Comparison of ENCODE assay signal across 8 cellular contexts in the genomic region with DNA sequence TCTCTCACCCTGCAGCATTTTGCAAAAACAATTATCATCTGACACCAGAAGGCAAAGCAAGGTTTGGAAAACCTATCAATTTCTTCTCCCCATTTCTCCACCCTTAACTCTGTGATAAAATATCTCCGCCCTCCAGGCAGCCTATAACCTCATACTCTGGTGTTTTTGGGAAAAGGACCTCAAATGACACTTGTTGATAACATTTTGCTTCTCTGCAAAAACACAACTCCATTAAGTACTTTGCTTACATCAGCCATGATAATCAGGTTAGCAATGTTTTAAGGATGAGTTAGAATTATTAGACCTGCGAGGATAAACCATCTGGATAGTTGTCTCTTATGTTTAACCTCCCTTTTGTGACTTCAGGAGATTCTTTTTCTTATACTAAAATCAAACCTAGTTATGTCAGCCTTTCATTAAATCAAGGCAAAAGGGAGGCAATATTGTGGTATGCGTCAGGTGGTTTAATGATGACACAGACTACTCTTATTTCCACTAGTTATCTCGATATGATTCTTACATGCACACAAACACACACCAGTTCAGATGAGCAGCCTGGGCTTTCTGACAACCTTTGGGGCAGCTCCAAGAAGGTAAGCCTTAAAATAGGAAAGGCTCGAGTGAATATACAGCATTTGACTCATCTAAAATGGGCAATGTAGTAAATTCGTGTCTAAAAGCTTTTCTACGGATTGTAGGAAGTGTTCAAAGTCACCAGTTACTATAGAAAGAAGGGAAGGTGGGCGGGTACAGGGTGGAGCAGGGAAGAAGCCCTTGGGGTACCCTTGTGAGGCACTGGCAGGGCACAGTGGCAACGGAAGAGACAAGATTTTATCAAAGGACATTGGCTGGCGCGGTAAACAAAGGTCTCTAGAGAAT. TPM values are rescaled to one million over a fixed set of nuclear protein-coding genes. Genes with fewer than 3 reads are reported as not detected.
A peak's percentile ranks its signal among the peaks of the same experiment; 100 is the strongest.
DNase-seq lines count a peak whose midpoint lies in the region; ATAC-seq and TF ChIP-seq lines count a peak whose summit lies in the region.

No MANE protein-coding gene starts in this region.

- peak overlapping the region; percentile 65 for H3K27ac ChIP-seq in OCI-LY1 (ENCODE audit: low read depth, low read length, poor library complexity, severe bottlenecking)
- peak overlapping the region; percentile 39 for H3K27ac ChIP-seq in cingulate gyrus (ENCODE audit: low read depth, low read length)
- H3K27ac ChIP-seq in left lung, result no peak overlapping the region

- no peaks in the 10 kb centered on the region for H3K27me3 ChIP-seq in OCI-LY1 (ENCODE audit: insufficient read depth, low read length)
- peaks cover 0 to 46% of the 10 kb centered on the region in 2 donors for H3K27me3 ChIP-seq in left lung

- H3K36me3 Mint-ChIP-seq in CD14-positive monocyte, result peaks cover 3 to 22% of the 10 kb centered on the region in 2 donors
- H3K36me3 Mint-ChIP-seq in osteocyte (ENCODE audit: unreplicated experiment), result no peaks in the 10 kb centered on the region

- no peaks in the 10 kb centered on the region for H4K20me1 ChIP-seq in OCI-LY1 (ENCODE audit: insufficient read depth, low read length)

- H3K4me1 Mint-ChIP-seq in CD14-positive monocyte (peaks cover 22% of the 10 kb centered on the region), osteocyte (ENCODE audit: unreplicated experiment) (peaks cover 23% of the 10 kb centered on the region)

- H3K9me2 ChIP-seq in OCI-LY1 (ENCODE audit: low read depth, low read length), result no peaks in the 10 kb centered on the region

- DNase-seq in CD14-positive monocyte (ENCODE audit: low spot score), result no peak
- DNase-seq in osteocyte (ENCODE audit: extremely low spot score, unreplicated experiment), result no peak
- no peak for DNase-seq in NCI-H1694 (lab: John Stamatoyannopoulos, UW)
- DNase-seq in left lung, result no peak

- H3K36me3 ChIP-seq in OCI-LY1 (ENCODE audit: insufficient read depth, low read length), result no peaks in the 10 kb centered on the region
- no peaks in the 10 kb centered on the region for H3K36me3 ChIP-seq in left lung

- H2AFZ ChIP-seq in OCI-LY1 (ENCODE audit: low read length), result no peak overlapping the region

- intact Hi-C loops in CD14-positive monocyte (cut with micrococcal nuclease), result loop anchor here (10.0 kb wide), 2 partner anchors 135 to 145 kb away; no protein-coding TSS in a partner anchor
- intact Hi-C loops in left lung (cut with DNase I), result no loop called here

- H3K4me3 Mint-ChIP-seq in CD14-positive monocyte (peak overlapping the region; percentile 84 to 88), osteocyte (ENCODE audit: unreplicated experiment) (peak overlapping the region; percentile 74)

- H3K9ac ChIP-seq in OCI-LY1 (ENCODE audit: low read length), result peak overlapping the region; percentile 87

- peaks cover 44 to 50% (median 45%) of the 10 kb centered on the region in 3 donors for H3K27me3 Mint-ChIP-seq in CD14-positive monocyte (ENCODE audit: low read depth in 3 of 3)
- H3K27me3 Mint-ChIP-seq in osteocyte (ENCODE audit: unreplicated experiment), result peaks cover 21% of the 10 kb centered on the region

- H3K4me3 ChIP-seq in OCI-LY1 (ENCODE audit: low read depth, low read length, poor library complexity, severe bottlenecking), result peak overlapping the region; percentile 85
- H3K4me3 ChIP-seq in left lung, result peak overlapping the region in 1 of 2 donors; percentile 67

- H3K4me2 ChIP-seq in OCI-LY1 (ENCODE audit: low read length), result peak overlapping the region; percentile 92

- H3K9me3 ChIP-seq in OCI-LY1 (ENCODE audit: low read length), result no peaks in the 10 kb centered on the region
- H3K9me3 ChIP-seq in left lung, result no peaks in the 10 kb centered on the region

- peaks cover 56% of the 10 kb centered on the region for H3K79me2 ChIP-seq in OCI-LY1 (ENCODE audit: insufficient read depth, low read length)

- H3F3A ChIP-seq in OCI-LY1 (ENCODE audit: insufficient read depth, low read length), result 0 out of 2 replicates have a peak, but pooled peaks cover 5% of the 10 kb centered on the region

- ATAC-seq in HG03354 (IDR thresholded peaks at IDR 0.05; ENCODE audit: poor library complexity, severe bottlenecking, unreplicated experiment) (no peak), GM21515 (IDR thresholded peaks at IDR 0.05; ENCODE audit: unreplicated experiment) (no peak), left lung (no peak)

- TF ChIP-seq CTCF in CD14-positive monocyte (IDR thresholded peaks at IDR 0.05), result no peak
- no peak for TF ChIP-seq CTCF in OCI-LY1 (IDR thresholded peaks at IDR 0.05; ENCODE audit: low read length)
- no peak for TF ChIP-seq CTCF in osteocyte (IDR thresholded peaks at IDR 0.05)
- no peak for TF ChIP-seq CTCF in left lung (IDR thresholded peaks at IDR 0.05)

- H3K4me1 ChIP-seq in OCI-LY1 (ENCODE audit: insufficient read depth, low read length, severe bottlenecking) (peaks cover 32% of the 10 kb centered on the region), left lung (peaks cover 0 to 17% of the 10 kb centered on the region in 2 donors)

- H3K9me3 Mint-ChIP-seq in CD14-positive monocyte, result peaks cover 0 to 4% (median 3%) of the 10 kb centered on the region in 7 donors
- H3K9me3 Mint-ChIP-seq in osteocyte (ENCODE audit: unreplicated experiment), result no peaks in the 10 kb centered on the region

- H3K27ac Mint-ChIP-seq in CD14-positive monocyte (peak overlapping the region in 1 of 7 donors; percentile 75), osteocyte (ENCODE audit: unreplicated experiment) (no peak overlapping the region)

RNA-seq across cellular contexts. Expression of a gene that starts 2.1 kb away (rescaled TPM):
- 1 to 10 TPM; 2.4 to 3.1 TPM for polyA plus RNA-seq in CD14-positive monocyte
- total RNA-seq in osteocyte, result 44.6 and 50.8 TPM in 2 replicates
- total RNA-seq in left lung, result 10 to 100 TPM; 45.3 to 57.5 TPM

Comparison
In these comparisons a context has a peak if more than half of its experiments do, and no peak if none do; other contexts are left out.
1. H3K27ac ChIP-seq: peak in OCI-LY1 (single experiment) and cingulate gyrus (single experiment); none in left lung (0 of 2).
2. intact Hi-C loops: an anchor here in CD14-positive monocyte (10.0 kb wide); none called in left lung.